In genomic region chr7:101857358-101857794, GRCh38 we compare ENCODE assay signal across 1 cellular context.
TF ChIP-seq lines count a peak whose summit lies in the region.

No MANE protein-coding gene starts in this region.

TF ChIP-seq in IMR-90, 13 proteins besides CTCF, POLR2A, EP300 and RAD21 (continued from another document):
- TF ChIP-seq USF2 (IDR thresholded peaks at IDR 0.05; ENCODE audit: low read depth, low read length): no peak
- TF ChIP-seq MAFK (IDR thresholded peaks at IDR 0.05; ENCODE audit: low read depth, low read length): no peak
- no peak for TF ChIP-seq CEBPB (IDR thresholded peaks at IDR 0.05; ENCODE audit: low read depth, low read length)
- TF ChIP-seq CHD1 (IDR thresholded peaks at IDR 0.05; ENCODE audit: low read depth, low read length): no peak
- TF ChIP-seq MXI1 (IDR thresholded peaks at IDR 0.05; ENCODE audit: borderline replicate concordance, low read depth, low read length): no peak
TF ChIP-seq in IMR-90: peak in this region for 0.
